17 cellular contexts compared by ENCODE assay signal in genomic region chr2:42849311-42849710, GRCh38. TPM values are rescaled to one million over a fixed set of nuclear protein-coding genes. Genes with fewer than 3 reads are reported as not detected.
DNase-seq lines count a peak whose midpoint lies in the region; ATAC-seq and TF ChIP-seq lines count a peak whose summit lies in the region.
"Had no signal": no experiment of that assay in that cellular context is flagged by ENCODE, and none has a peak within 500 bp of the region (broad histone marks: within the 10 kb centered on the region; RNA-seq: fewer than 3 reads in every experiment).

No MANE protein-coding gene starts in this region.

- 83 to 98% methylated on average over 5 of the region's 5 CpGs for WGBS in GM23248 (ENCODE audit: low coverage in 1 of 2, low lambda C conversion rate in 2 of 2, missing lambda C conversion rate in 2 of 2), 2 experiments

- intact Hi-C loops in activated naive CD4-positive, alpha-beta T cell treated with anti-CD3 and anti-CD28 coated beads for 36 hours (cut with micrococcal nuclease) = no loop called here
- intact Hi-C loops in tibial artery (cut with DNase I; ENCODE audit: low total_unique reads) = no loop called here

- no peaks in the 10 kb centered on the region for H3K36me3 Mint-ChIP-seq in activated naive CD4-positive, alpha-beta T cell treated with anti-CD3 and anti-CD28 coated beads for 36 hours (ENCODE audit: low read depth)

- H3K27me3 Mint-ChIP-seq in activated naive CD4-positive, alpha-beta T cell treated with anti-CD3 and anti-CD28 coated beads for 36 hours (ENCODE audit: low read depth) = no peaks in the 10 kb centered on the region
- H3K27me3 Mint-ChIP-seq: CD4-positive, alpha-beta T cell had no signal

- no peak for DNase-seq in activated naive CD4-positive, alpha-beta T cell treated with anti-CD3 and anti-CD28 coated beads for 36 hours
- DNase-seq in activated naive CD4-positive, alpha-beta T cell treated with anti-CD3 and anti-CD28 coated beads, Interleukin-2, amount 50 U/mL, for 16 hours = no peak
- peak; percentile 7 for DNase-seq in islet precursor cell
- peak; percentile 3 to 53 for DNase-seq in tibial artery
- DNase-seq in GM23248 = no peak
- DNase-seq: 8988T; AML-193; C1 segment of cervical spinal cord; Calu3; CD4-positive, alpha-beta T cell; DMS 273 treated with DMSO at 0.1 percent for 48 hours; H9 had no signal

- TF ChIP-seq CTCF in tibial artery (IDR thresholded peaks at IDR 0.05) = no peak

- no peaks in the 10 kb centered on the region for H3K36me3 ChIP-seq in BLaER1 treated with 17β-estradiol and CSF1 and Interleukin-3, amounts not matched to agents 10 nM and 100 nM
- H3K36me3 ChIP-seq in tibial artery (no peaks in the 10 kb centered on the region), GM23248 (ENCODE audit: low read depth) (no peaks in the 10 kb centered on the region)

- H3K27ac ChIP-seq in BLaER1 treated with 17β-estradiol and CSF1 and Interleukin-3, amounts not matched to agents 10 nM and 100 nM = no peak overlapping the region; a peak in 1 of 22 replicates
- peak overlapping the region; percentile 41 to 78 for H3K27ac ChIP-seq in tibial artery
- no peak overlapping the region for H3K27ac ChIP-seq in GM23248

- peak overlapping the region; percentile 30 for H3K27ac Mint-ChIP-seq in activated naive CD4-positive, alpha-beta T cell treated with anti-CD3 and anti-CD28 coated beads for 36 hours
- H3K27ac Mint-ChIP-seq: CD4-positive, alpha-beta T cell; GM23338 had no signal

- no peak overlapping the region for H2AFZ ChIP-seq in GM23248
- H2AFZ ChIP-seq: GM23338 had no signal

- no peak overlapping the region for H3K4me3 Mint-ChIP-seq in activated naive CD4-positive, alpha-beta T cell treated with anti-CD3 and anti-CD28 coated beads for 36 hours
- H3K4me3 Mint-ChIP-seq: CD4-positive, alpha-beta T cell; GM23338; H9 had no signal

- no peaks in the 10 kb centered on the region for H3K9me3 ChIP-seq in BLaER1 treated with 17β-estradiol and CSF1 and Interleukin-3, amounts not matched to agents 10 nM and 100 nM (replicated peaks in 1 of 11)
- no peaks in the 10 kb centered on the region for H3K9me3 ChIP-seq in tibial artery
- H3K9me3 ChIP-seq in GM23248 (ENCODE audit: low read depth) = no peaks in the 10 kb centered on the region

- H3K27me3 ChIP-seq in BLaER1 treated with 17β-estradiol and CSF1 and Interleukin-3, amounts not matched to agents 10 nM and 100 nM = no peaks in the 10 kb centered on the region
- H3K27me3 ChIP-seq in tibial artery = no peaks in the 10 kb centered on the region
- H3K27me3 ChIP-seq in GM23248 (replicated peaks; ENCODE audit: insufficient read depth) = no peaks in the 10 kb centered on the region

- ATAC-seq in GM21717 (IDR thresholded peaks at IDR 0.05; ENCODE audit: unreplicated experiment) (no peak), GM21447 (IDR thresholded peaks at IDR 0.05; ENCODE audit: unreplicated experiment) (no peak)
- ATAC-seq: GM23338 had no signal

- no peaks in the 10 kb centered on the region for H3K9me2 ChIP-seq in GM23248 (ENCODE audit: insufficient read depth)

- H3K9me3 Mint-ChIP-seq in activated naive CD4-positive, alpha-beta T cell treated with anti-CD3 and anti-CD28 coated beads for 36 hours = no peaks in the 10 kb centered on the region
- H3K9me3 Mint-ChIP-seq: CD4-positive, alpha-beta T cell; GM23338; H9 had no signal

- peaks cover 6 to 56% (median 21%) of the 10 kb centered on the region in 10 experiments; a peak in 17 of 20 replicates for H3K4me1 ChIP-seq in BLaER1 treated with 17β-estradiol and CSF1 and Interleukin-3, amounts not matched to agents 10 nM and 100 nM
- H3K4me1 ChIP-seq in tibial artery = peaks cover 6 to 74% (median 67%) of the 10 kb centered on the region in 4 donors
- peaks cover 23% of the 10 kb centered on the region for H3K4me1 ChIP-seq in GM23248 (ENCODE audit: insufficient read depth)

- in situ Hi-C loops in GM23248 (cut with MboI) = loop anchor here (10.0 kb wide), 1 partner anchor 385 kb away; no protein-coding TSS in a partner anchor

- H3K4me3 ChIP-seq in BLaER1 treated with 17β-estradiol and CSF1 and Interleukin-3, amounts not matched to agents 10 nM and 100 nM = no peak overlapping the region
- H3K4me3 ChIP-seq in tibial artery = no peak overlapping the region
- H3K4me3 ChIP-seq in GM23248 = no peak overlapping the region
- H3K4me3 ChIP-seq: GM23338 had no signal

- H3K4me1 Mint-ChIP-seq in activated naive CD4-positive, alpha-beta T cell treated with anti-CD3 and anti-CD28 coated beads for 36 hours (ENCODE audit: low read depth) = no peaks in the 10 kb centered on the region
- H3K4me1 Mint-ChIP-seq: GM23338 had no signal

- H4K20me1 ChIP-seq in BLaER1 treated with 17β-estradiol and CSF1 and Interleukin-3, amounts not matched to agents 10 nM and 100 nM = no peaks in the 10 kb centered on the region
- no peaks in the 10 kb centered on the region for H4K20me1 ChIP-seq in GM23248 (ENCODE audit: insufficient read depth)

- H3F3A ChIP-seq in GM23248 (ENCODE audit: insufficient read depth) = peaks cover 8% of the 10 kb centered on the region; the same call in 1 of the 2 replicates

- no peaks in the 10 kb centered on the region for H3K79me2 ChIP-seq in GM23248 (ENCODE audit: insufficient read depth)

- peak overlapping the region in 8 of 11 experiments; percentile 19 to 67 (median 42); a peak in 14 of 22 replicates for H3K4me2 ChIP-seq in BLaER1 treated with 17β-estradiol and CSF1 and Interleukin-3, amounts not matched to agents 10 nM and 100 nM
- no peak overlapping the region for H3K4me2 ChIP-seq in GM23248 (ENCODE audit: unreplicated experiment)
- H3K4me2 ChIP-seq: GM23338 had no signal

- H3K9ac ChIP-seq in BLaER1 treated with 17β-estradiol and CSF1 and Interleukin-3, amounts not matched to agents 10 nM and 100 nM = no peak overlapping the region
- no peak overlapping the region for H3K9ac ChIP-seq in GM23248

- CTCF ChIA-PET in activated naive CD4-positive, alpha-beta T cell treated with anti-CD3 and anti-CD28 coated beads for 36 hours (lab: Charles Lee) = interaction anchor here (1.0 to 1.5 kb wide), 2 partner anchors 10 to 149 kb away, joined by 3 to 7 read pairs; no protein-coding TSS in a partner anchor

RNA-seq across cellular contexts. Expression of gene HAAO, which starts 56.9 kb away (rescaled TPM):
- under 1 TPM; 0.41 to 0.52 TPM for total RNA-seq in activated naive CD4-positive, alpha-beta T cell treated with anti-CD3 and anti-CD28 coated beads for 36 hours
- total RNA-seq in GM23248 (2014; rRNA removed; shearing (Covaris generic)) = not detected in 2 replicates
- 0.36 TPM in 1 of 2 replicates, not detected in the other for polyA plus RNA-seq in GM23248 (2016; fragmentation: Nextera tagmentation; extraction: Ambion mirVana)
- total RNA-seq: CD4-positive, alpha-beta T cell; Daoy had no signal

Comparison
In these comparisons a context has a peak if more than half of its experiments do, and no peak if none do; other contexts are left out.
1. DNase-seq: peak in islet precursor cell (single experiment) and tibial artery (2 of 2); none in activated naive CD4-positive, alpha-beta T cell treated with anti-CD3 and anti-CD28 coated beads for 36 hours (single experiment), activated naive CD4-positive, alpha-beta T cell treated with anti-CD3 and anti-CD28 coated beads, Interleukin-2, amount 50 U/mL, for 16 hours (single experiment) and GM23248 (single experiment).
2. H3K27ac ChIP-seq: peak in tibial artery (2 of 2); none in BLaER1 treated with 17β-estradiol and CSF1 and Interleukin-3, amounts not matched to agents 10 nM and 100 nM (0 of 11) and GM23248 (single experiment).